In the genomic region with DNA sequence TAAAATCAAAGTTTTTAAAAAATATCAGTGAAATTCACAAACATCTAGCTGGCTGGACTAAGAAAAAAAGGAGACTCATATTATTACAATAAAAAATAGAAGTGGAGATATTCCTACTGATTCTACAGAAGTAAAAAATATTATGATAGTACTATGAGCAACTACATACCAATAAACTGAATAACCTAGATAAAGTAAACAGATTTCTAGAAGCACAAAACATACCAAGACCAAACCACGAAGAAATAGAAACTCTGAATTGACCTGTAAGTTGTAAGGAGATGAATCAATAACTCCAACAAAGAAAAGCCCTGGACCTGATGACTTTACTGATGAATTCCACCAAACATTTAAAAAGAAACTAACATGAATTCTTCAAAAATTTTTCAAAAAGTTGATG, we compare ENCODE assay signal across 24 cellular contexts.
"Had no signal": no experiment of that assay in that cellular context is flagged by ENCODE, and none has a peak within 500 bp of the region (broad histone marks: within the 10 kb centered on the region; RNA-seq: fewer than 3 reads in every experiment).

No MANE protein-coding gene starts in this region.

- DNase-seq: activated CD4-positive, alpha-beta T cell treated with anti-CD3 and anti-CD28 coated beads, Interleukin-2, amount 50 U/mL, for 4 hours; activated CD8-positive, alpha-beta memory T cell treated with anti-CD3 and anti-CD28 coated beads, Interleukin-2, amount 10 ng/mL, durations not matched to agents 7 days and 5 days; activated naive CD4-positive, alpha-beta T cell treated with Interleukin-2 at 50 U/mL for 16 hours; activated naive CD8-positive, alpha-beta T cell treated with anti-CD3 and anti-CD28 coated beads, Interleukin-2, amount 10 ng/mL, durations not matched to agents 7 days and 5 days; cortex of kidney; glutamatergic neuron; kidney; left lung; nephron progenitor cell; occipital lobe; posterior cingulate gyrus; retina; spleen; stimulated activated CD4-positive, alpha-beta T cell treated with anti-CD3 and anti-CD28 coated beads, Interleukin-4, amount 100 ng/mL, for 4 hours; testis; upper lobe of left lung; WERI-Rb-1 had no signal

- H3K36me3 ChIP-seq: left lung, spleen, upper lobe of left lung, WERI-Rb-1 had no signal

- H3K9me3 Mint-ChIP-seq: activated naive CD8-positive, alpha-beta T cell treated with anti-CD3 and anti-CD28 coated beads, Interleukin-2, amount 10 ng/mL, durations not matched to agents 7 days and 5 days; stimulated activated memory B cell treated with anti-CD40 and anti-IgM and Interleukin-4, amounts not matched to agents 10 μg/mL and 1 μg/mL and 100 μg/mL, for 72 hours had no signal

- H3K9me3 ChIP-seq: left lung, testis, upper lobe of left lung had no signal

- H3K4me1 ChIP-seq: foreskin keratinocyte, left lung, spleen, testis, upper lobe of left lung had no signal

- ATAC-seq: activated CD8-positive, alpha-beta memory T cell treated with anti-CD3 and anti-CD28 coated beads, Interleukin-2, amount 10 ng/mL, durations not matched to agents 7 days and 5 days; activated T-helper 17 cell treated with anti-CD3 and anti-CD28 coated beads, Interleukin-2, amount 50 U/mL, for 72 hours; esophagus mucosa; foreskin keratinocyte; left lung; stimulated activated memory B cell treated with anti-CD40 and anti-IgM and Interleukin-4, amounts not matched to agents 10 μg/mL and 1 μg/mL and 100 μg/mL, for 72 hours had no signal

- H3K4me1 Mint-ChIP-seq: activated CD8-positive, alpha-beta memory T cell treated with anti-CD3 and anti-CD28 coated beads, Interleukin-2, amount 10 ng/mL, durations not matched to agents 7 days and 5 days; activated naive CD8-positive, alpha-beta T cell treated with anti-CD3 and anti-CD28 coated beads, Interleukin-2, amount 10 ng/mL, durations not matched to agents 7 days and 5 days; activated T-helper 17 cell treated with anti-CD3 and anti-CD28 coated beads, Interleukin-2, amount 50 U/mL, for 72 hours; brain; central memory CD8-positive, alpha-beta T cell; nephron progenitor cell; stimulated activated memory B cell treated with anti-CD40 and anti-IgM and Interleukin-4, amounts not matched to agents 10 μg/mL and 1 μg/mL and 100 μg/mL, for 72 hours had no signal

- H3K4me3 Mint-ChIP-seq: activated CD8-positive, alpha-beta memory T cell treated with anti-CD3 and anti-CD28 coated beads, Interleukin-2, amount 10 ng/mL, durations not matched to agents 7 days and 5 days; activated naive CD8-positive, alpha-beta T cell treated with anti-CD3 and anti-CD28 coated beads, Interleukin-2, amount 10 ng/mL, durations not matched to agents 7 days and 5 days; activated T-helper 17 cell treated with anti-CD3 and anti-CD28 coated beads, Interleukin-2, amount 50 U/mL, for 72 hours; brain; central memory CD8-positive, alpha-beta T cell; nephron progenitor cell; stimulated activated memory B cell treated with anti-CD40 and anti-IgM and Interleukin-4, amounts not matched to agents 10 μg/mL and 1 μg/mL and 100 μg/mL, for 72 hours had no signal

- H3K27ac ChIP-seq: foreskin keratinocyte, left lung, spleen, testis, upper lobe of left lung, WERI-Rb-1 had no signal

- FAIRE-seq: endometrium, kidney had no signal

- H3K4me3 ChIP-seq: left lung, spleen, testis, upper lobe of left lung had no signal

- H3K36me3 Mint-ChIP-seq: activated CD8-positive, alpha-beta memory T cell treated with anti-CD3 and anti-CD28 coated beads, Interleukin-2, amount 10 ng/mL, durations not matched to agents 7 days and 5 days; activated naive CD8-positive, alpha-beta T cell treated with anti-CD3 and anti-CD28 coated beads, Interleukin-2, amount 10 ng/mL, durations not matched to agents 7 days and 5 days; stimulated activated memory B cell treated with anti-CD40 and anti-IgM and Interleukin-4, amounts not matched to agents 10 μg/mL and 1 μg/mL and 100 μg/mL, for 72 hours had no signal

- H3K27me3 Mint-ChIP-seq: activated CD8-positive, alpha-beta memory T cell treated with anti-CD3 and anti-CD28 coated beads, Interleukin-2, amount 10 ng/mL, durations not matched to agents 7 days and 5 days; activated naive CD8-positive, alpha-beta T cell treated with anti-CD3 and anti-CD28 coated beads, Interleukin-2, amount 10 ng/mL, durations not matched to agents 7 days and 5 days; activated T-helper 17 cell treated with anti-CD3 and anti-CD28 coated beads, Interleukin-2, amount 50 U/mL, for 72 hours; central memory CD8-positive, alpha-beta T cell; stimulated activated memory B cell treated with anti-CD40 and anti-IgM and Interleukin-4, amounts not matched to agents 10 μg/mL and 1 μg/mL and 100 μg/mL, for 72 hours had no signal

- H3K27me3 ChIP-seq: foreskin keratinocyte, left lung, spleen, testis, upper lobe of left lung had no signal

- H3K27ac Mint-ChIP-seq: activated CD8-positive, alpha-beta memory T cell treated with anti-CD3 and anti-CD28 coated beads, Interleukin-2, amount 10 ng/mL, durations not matched to agents 7 days and 5 days; activated naive CD8-positive, alpha-beta T cell treated with anti-CD3 and anti-CD28 coated beads, Interleukin-2, amount 10 ng/mL, durations not matched to agents 7 days and 5 days; activated T-helper 17 cell treated with anti-CD3 and anti-CD28 coated beads, Interleukin-2, amount 50 U/mL, for 72 hours; brain; nephron progenitor cell; stimulated activated memory B cell treated with anti-CD40 and anti-IgM and Interleukin-4, amounts not matched to agents 10 μg/mL and 1 μg/mL and 100 μg/mL, for 72 hours had no signal
